ENCODE assay signal across 8 cellular contexts in the genomic region with DNA sequence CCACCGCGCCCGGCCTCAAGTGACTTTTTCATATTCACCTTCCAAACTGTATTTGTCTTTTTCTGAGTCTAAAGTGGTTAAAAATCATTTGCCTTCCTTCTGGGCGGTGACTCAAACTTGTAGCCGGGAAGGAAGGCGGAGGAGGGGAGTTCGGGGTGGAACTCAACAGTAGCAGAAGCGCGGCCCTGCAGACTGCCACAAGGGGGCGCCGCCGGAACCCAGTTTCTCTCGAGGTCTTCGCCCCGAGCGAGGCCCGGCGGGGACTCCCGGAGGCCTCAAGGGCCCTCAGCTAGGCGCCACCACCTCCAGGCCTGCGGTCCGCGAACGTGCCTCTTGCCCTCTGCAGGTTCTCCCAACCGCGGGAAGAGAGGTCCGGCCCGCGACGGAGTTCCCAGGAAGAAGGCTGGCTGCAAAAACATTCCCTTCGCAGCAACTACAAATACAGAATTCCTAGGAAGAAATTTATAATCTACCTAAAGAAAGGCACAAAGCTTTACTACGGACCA. TPM values are rescaled to one million over a fixed set of nuclear protein-coding genes. Genes with fewer than 3 reads are reported as not detected.
DNase-seq lines count a peak whose midpoint lies in the region; ATAC-seq and TF ChIP-seq lines count a peak whose summit lies in the region.

No MANE protein-coding gene starts in this region.

- TF ChIP-seq CTCF in AG09309 (IDR thresholded peaks at IDR 0.05; ENCODE audit: control insufficient read depth, insufficient read depth, low read depth, low read length, missing control alignments) (peak; percentile 94), epithelial cell of esophagus (IDR thresholded peaks at IDR 0.05; ENCODE audit: insufficient read depth, low read depth, low read length, missing control alignments) (peak; percentile 78)

- DNase-seq in AG09309 (ENCODE audit: low read depth) (peak; percentile 34), NOMO-1 treated with DMSO at 0.1 percent for 48 hours (lab: John Stamatoyannopoulos, UW; ENCODE audit: unreplicated experiment) (peak; percentile 72), epithelial cell of esophagus (ENCODE audit: low read depth) (peak; percentile 78), myocyte (ENCODE audit: low read depth) (peak; percentile 74)
- DNase-seq in activated CD8-positive, alpha-beta memory T cell treated with anti-CD3 and anti-CD28 coated beads, Interleukin-2, amount 50 U/mL, for 24 hours (ENCODE audit: extremely low read depth), result peak; percentile 88
- DNase-seq in stimulated activated CD8-positive, alpha-beta memory T cell treated with anti-CD3 and anti-CD28 coated beads, Interleukin-7, amount 100 ng/mL, for 1 hour (ENCODE audit: low read depth in 2 of 2), result peak; percentile 75 to 88

- ATAC-seq in GM18520 (IDR thresholded peaks at IDR 0.05; ENCODE audit: unreplicated experiment) (peak; percentile 82), HG03097 (IDR thresholded peaks at IDR 0.05; ENCODE audit: low FRiP score, unreplicated experiment) (peak; percentile 94)

- no peak overlapping the region for H3K4me3 ChIP-seq in AG09309 (ENCODE audit: control insufficient read depth, low read depth, low read length)
- H3K4me3 ChIP-seq in epithelial cell of esophagus (ENCODE audit: low read length), result peak overlapping the region; percentile 4

RNA-seq across cellular contexts. Expression of a gene that starts 16.8 kb away (rescaled TPM):
- total RNA-seq in myocyte, result 134 and 203 TPM in 2 replicates
- 138 TPM for polyA plus RNA-seq in myocyte (2012)

Comparison
In these comparisons a context has a peak if more than half of its experiments do, and no peak if none do; other contexts are left out.
1. DNase-seq: peak in every context shown above with its lines; median percentile 88 in activated CD8-positive, alpha-beta memory T cell treated with anti-CD3 and anti-CD28 coated beads, Interleukin-2, amount 50 U/mL, for 24 hours; 82 in stimulated activated CD8-positive, alpha-beta memory T cell treated with anti-CD3 and anti-CD28 coated beads, Interleukin-7, amount 100 ng/mL, for 1 hour; 78 in epithelial cell of esophagus; 74 in myocyte; 72 in NOMO-1 treated with DMSO at 0.1 percent for 48 hours; 34 in AG09309.